ENCODE assay signal across 14 cellular contexts in genomic region chr6:395432-396125, GRCh38. TPM values are rescaled to one million over a fixed set of nuclear protein-coding genes. Genes with fewer than 3 reads are reported as not detected.
DNase-seq lines count a peak whose midpoint lies in the region; ATAC-seq and TF ChIP-seq lines count a peak whose summit lies in the region.
"Had no signal": no experiment of that assay in that cellular context is flagged by ENCODE, and none has a peak within 500 bp of the region (broad histone marks: within the 10 kb centered on the region; RNA-seq: fewer than 3 reads in every experiment).

No MANE protein-coding gene starts in this region.

- H3K36me3 ChIP-seq in CD4-positive, CD25-positive, alpha-beta regulatory T cell (ENCODE audit: control insufficient read depth, insufficient read depth, low read length) = peaks cover 39% of the 10 kb centered on the region
- H3K36me3 ChIP-seq in OCI-LY3 (replicated peaks; ENCODE audit: low read depth, low read length) = peaks cover 84% of the 10 kb centered on the region
- H3K36me3 ChIP-seq: ascending aorta, esophagus squamous epithelium, SJSA1, thyroid gland had no signal

- no peak for DNase-seq in CD4-positive, CD25-positive, alpha-beta regulatory T cell
- DNase-seq in coronary artery (ENCODE audit: low spot score) (peak; percentile 31), activated gamma-delta T cell treated with Interleukin-2 at 50 U/mL for 16 hours (no peak), NCI-H1694 treated with DMSO at 0.1 percent for 48 hours (lab: John Stamatoyannopoulos, UW) (no peak)
- DNase-seq: CD8-positive, alpha-beta T cell; esophagus squamous epithelium; NCI-H2227 treated with DMSO at 0.1 percent for 48 hours; thyroid gland had no signal

- peak overlapping the region; percentile 85 for H3K4me3 ChIP-seq in CD4-positive, CD25-positive, alpha-beta regulatory T cell (ENCODE audit: low read depth, low read length)
- H3K4me3 ChIP-seq in GM12875 (ENCODE audit: low read depth, low read length) = peak overlapping the region; percentile 31
- peak overlapping the region; percentile 96 for H3K4me3 ChIP-seq in OCI-LY3 (ENCODE audit: low read length)
- no peak overlapping the region for H3K4me3 ChIP-seq in coronary artery
- H3K4me3 ChIP-seq: ascending aorta, esophagus squamous epithelium, SJSA1, thyroid gland had no signal

- H3K9me3 ChIP-seq in CD4-positive, CD25-positive, alpha-beta regulatory T cell (ENCODE audit: control insufficient read depth in 2 of 2, low read length in 2 of 2) = no peaks in the 10 kb centered on the region
- no peaks in the 10 kb centered on the region for H3K9me3 ChIP-seq in OCI-LY3 (ENCODE audit: insufficient read depth, low read length)
- H3K9me3 ChIP-seq: ascending aorta, esophagus squamous epithelium, thyroid gland had no signal

- TF ChIP-seq CTCF in GM12875 (IDR thresholded peaks at IDR 0.05; ENCODE audit: borderline replicate concordance, insufficient read depth, low read depth, low read length) (no peak), OCI-LY3 (IDR thresholded peaks at IDR 0.05; ENCODE audit: low read depth, low read length) (no peak), coronary artery (IDR thresholded peaks at IDR 0.05) (no peak)

- H3K27ac Mint-ChIP-seq in CD4-positive, CD25-positive, alpha-beta regulatory T cell = peak overlapping the region; percentile 51 to 86 (median 69)
- H3K27ac Mint-ChIP-seq: CD8-positive, alpha-beta T cell had no signal

- H3K9me3 Mint-ChIP-seq in CD4-positive, CD25-positive, alpha-beta regulatory T cell = no peaks in the 10 kb centered on the region
- H3K9me3 Mint-ChIP-seq: CD8-positive, alpha-beta T cell had no signal

- H3K4me3 Mint-ChIP-seq in CD4-positive, CD25-positive, alpha-beta regulatory T cell = peak overlapping the region; percentile 50 to 99 (median 73)
- H3K4me3 Mint-ChIP-seq: CD8-positive, alpha-beta T cell had no signal

- peak overlapping the region; percentile 92 for H3K4me2 ChIP-seq in OCI-LY3 (ENCODE audit: low read length)

- H3K79me2 ChIP-seq in OCI-LY3 (ENCODE audit: low read length) = peaks cover 99% of the 10 kb centered on the region

- H2AFZ ChIP-seq in OCI-LY3 (ENCODE audit: low read depth, low read length) = no peak overlapping the region

- peaks cover 69% of the 10 kb centered on the region for H3K4me1 ChIP-seq in CD4-positive, CD25-positive, alpha-beta regulatory T cell (ENCODE audit: control insufficient read depth, insufficient read depth, low read length, poor library complexity, severe bottlenecking)
- H3K4me1 ChIP-seq in OCI-LY3 (ENCODE audit: low read length) = peaks cover 53% of the 10 kb centered on the region

- peak overlapping the region; percentile 41 for H3K27ac ChIP-seq in CD4-positive, CD25-positive, alpha-beta regulatory T cell (ENCODE audit: insufficient read depth, low read length, poor library complexity, severe bottlenecking)
- H3K27ac ChIP-seq in OCI-LY3 (ENCODE audit: low read length) = peak overlapping the region; percentile 95
- no peak overlapping the region for H3K27ac ChIP-seq in coronary artery
- H3K27ac ChIP-seq: ascending aorta, esophagus squamous epithelium, SJSA1, thyroid gland had no signal

- peaks cover 86% of the 10 kb centered on the region for H4K20me1 ChIP-seq in OCI-LY3 (ENCODE audit: insufficient read depth, low read length)

- no peak for ATAC-seq in CD4-positive, CD25-positive, alpha-beta regulatory T cell (ENCODE audit: low read depth in 2 of 2)
- no peak for ATAC-seq in HG03159 (IDR thresholded peaks at IDR 0.05; ENCODE audit: unreplicated experiment)
- ATAC-seq: CD8-positive, alpha-beta T cell had no signal

- H3K27me3 Mint-ChIP-seq in CD4-positive, CD25-positive, alpha-beta regulatory T cell = no peaks in the 10 kb centered on the region

- peaks cover 34 to 68% (median 51%) of the 10 kb centered on the region in 4 donors for H3K4me1 Mint-ChIP-seq in CD4-positive, CD25-positive, alpha-beta regulatory T cell

- H3K27me3 ChIP-seq in CD4-positive, CD25-positive, alpha-beta regulatory T cell (ENCODE audit: control insufficient read depth, insufficient read depth, low read length) = no peaks in the 10 kb centered on the region
- no peaks in the 10 kb centered on the region for H3K27me3 ChIP-seq in OCI-LY3 (ENCODE audit: low read depth, low read length)

- peak overlapping the region; percentile 100 for H3K9ac ChIP-seq in OCI-LY3 (ENCODE audit: low read length)

- H3K36me3 Mint-ChIP-seq in CD4-positive, CD25-positive, alpha-beta regulatory T cell = peaks cover 35% of the 10 kb centered on the region

RNA-seq across cellular contexts. Expression of gene IRF4, which starts 4.0 kb away (rescaled TPM):
- total RNA-seq in CD4-positive, CD25-positive, alpha-beta regulatory T cell = 71.3 TPM
- polyA plus RNA-seq in CD4-positive, CD25-positive, alpha-beta regulatory T cell = 10 to 100 TPM in 3 of 4 donors, 1 to 10 TPM in 1; 9.0 to 14.3 (median 11.2) TPM
- total RNA-seq: myocyte had no signal

Comparison
In these comparisons a context has a peak if more than half of its experiments do, and no peak if none do; other contexts are left out.
1. H3K27ac ChIP-seq: peak in CD4-positive, CD25-positive, alpha-beta regulatory T cell (single experiment) and OCI-LY3 (single experiment); none in coronary artery (0 of 2).